28 cellular contexts compared by ENCODE assay signal in the genomic region with DNA sequence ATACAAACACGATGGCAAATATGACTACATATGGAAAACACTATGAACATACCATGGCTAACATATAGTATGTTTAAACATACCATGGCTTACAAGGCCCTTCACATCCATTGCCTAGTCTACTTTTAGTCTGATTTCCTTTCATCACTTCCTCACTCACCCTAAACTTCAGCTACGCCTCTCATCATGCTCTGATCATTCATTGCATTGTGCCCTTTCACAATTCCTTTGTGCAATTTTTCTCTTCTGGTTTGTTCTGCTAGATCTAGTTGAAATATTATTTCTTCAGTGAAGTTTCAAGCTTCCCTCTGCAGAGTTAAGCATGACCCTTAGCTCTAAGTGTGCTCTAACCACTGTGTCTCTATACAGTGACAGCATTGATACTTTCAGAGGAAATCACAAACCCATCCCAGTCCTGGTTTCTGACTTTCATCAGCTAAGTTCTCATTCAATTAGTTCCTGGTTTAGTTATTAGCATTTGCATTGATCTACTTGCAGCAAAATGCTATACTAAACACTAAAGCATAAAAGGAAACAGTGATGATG.
DNase-seq lines count a peak whose midpoint lies in the region; ATAC-seq and TF ChIP-seq lines count a peak whose summit lies in the region.
"Had no signal": no experiment of that assay in that cellular context is flagged by ENCODE, and none has a peak within 500 bp of the region (broad histone marks: within the 10 kb centered on the region; RNA-seq: fewer than 3 reads in every experiment).

No MANE protein-coding gene starts in this region.

- H3K9me3 ChIP-seq in MM.1S (replicated peaks; ENCODE audit: insufficient read depth, low read length) = no peaks in the 10 kb centered on the region
- H3K9me3 ChIP-seq: BE2C, esophagus squamous epithelium, pancreas, sigmoid colon had no signal

- TF ChIP-seq CTCF in MM.1S (IDR thresholded peaks at IDR 0.05; ENCODE audit: low read length) (no peak), CD14-positive monocyte (IDR thresholded peaks at IDR 0.05) (no peak)

- no peak overlapping the region for H3K4me2 ChIP-seq in MM.1S (ENCODE audit: low read depth, low read length)
- H3K4me2 ChIP-seq: KMS-11 had no signal

- ATAC-seq in HG02798 (IDR thresholded peaks at IDR 0.05; ENCODE audit: poor library complexity, unreplicated experiment) = peak; percentile 55
- ATAC-seq in HG03354 (IDR thresholded peaks at IDR 0.05; ENCODE audit: poor library complexity, severe bottlenecking, unreplicated experiment) = no peak
- ATAC-seq: naive thymus-derived CD8-positive, alpha-beta T cell; pancreas had no signal

- no peaks in the 10 kb centered on the region for H3K79me2 ChIP-seq in MM.1S (ENCODE audit: low read length)

- no peak overlapping the region for H3K27ac Mint-ChIP-seq in CD14-positive monocyte
- H3K27ac Mint-ChIP-seq: H9; naive thymus-derived CD8-positive, alpha-beta T cell; T-helper 1 cell treated with Interleukin-12 subunit alpha and Interleukin-12 subunit beta and Interleukin-4 antibody, amounts not matched to agents 30 μg/mL and 1 μg/mL, for 36 hours had no signal

- intact Hi-C loops in CD14-positive monocyte (cut with micrococcal nuclease) = no loop called here

- DNase-seq in SIG-M5 treated with dmso at 0.1 percent for 504 hours (lab: John Stamatoyannopoulos, UW; ENCODE audit: unreplicated experiment) = peak; percentile 73
- DNase-seq in SIG-M5 (lab: John Stamatoyannopoulos, UW) = no peak
- DNase-seq in MM.1S = no peak
- no peak for DNase-seq in cerebellar cortex (ENCODE audit: low spot score)
- DNase-seq in CD14-positive monocyte (ENCODE audit: low spot score) = no peak
- DNase-seq in glomerular visceral epithelial cell (ENCODE audit: extremely low spot score) = no peak
- DNase-seq: activated CD8-positive, alpha-beta memory T cell treated with anti-CD3 and anti-CD28 coated beads, Interleukin-2, amount 50 U/mL, for 48 hours; amniotic stem cell; BE2C; effector memory CD4-positive, alpha-beta T cell; esophagus squamous epithelium; H9; mesendoderm; naive thymus-derived CD8-positive, alpha-beta T cell; NCI-H1105 treated with DMSO at 0.1 percent for 48 hours; NCI-H2107; NCI-H524; pancreas; Right ventricle myocardium superior; sigmoid colon; stimulated activated naive CD4-positive, alpha-beta T cell; trophoblast cell; WERI-Rb-1 had no signal

- no peak overlapping the region for H2AFZ ChIP-seq in MM.1S (ENCODE audit: low read length)

- no peaks in the 10 kb centered on the region for H4K20me1 ChIP-seq in MM.1S (ENCODE audit: insufficient read depth, low read length)

- peaks cover 7% of the 10 kb centered on the region for H3K4me1 Mint-ChIP-seq in CD14-positive monocyte
- H3K4me1 Mint-ChIP-seq: central memory CD8-positive, alpha-beta T cell; naive thymus-derived CD8-positive, alpha-beta T cell had no signal

- H3F3A ChIP-seq in MM.1S (ENCODE audit: insufficient read depth, low read length) = peaks cover 3% of the 10 kb centered on the region; the same call in 1 of the 2 replicates

- peaks cover 4% of the 10 kb centered on the region in 2 donors for H3K36me3 Mint-ChIP-seq in CD14-positive monocyte
- H3K36me3 Mint-ChIP-seq: naive thymus-derived CD8-positive, alpha-beta T cell had no signal

- H3K27me3 ChIP-seq in MM.1S (replicated peaks; ENCODE audit: insufficient read depth, low read length) = no peaks in the 10 kb centered on the region
- H3K27me3 ChIP-seq: BE2C, esophagus squamous epithelium, sigmoid colon had no signal

- H3K4me3 ChIP-seq in MM.1S (ENCODE audit: low read length) = no peak overlapping the region
- H3K4me3 ChIP-seq: esophagus squamous epithelium, pancreas, sigmoid colon had no signal

- H3K9ac ChIP-seq in MM.1S (ENCODE audit: low read length) = no peak overlapping the region
- H3K9ac ChIP-seq: KMS-11 had no signal

- H3K9me3 Mint-ChIP-seq in CD14-positive monocyte = no peaks in the 10 kb centered on the region
- H3K9me3 Mint-ChIP-seq: central memory CD8-positive, alpha-beta T cell; H9; naive thymus-derived CD8-positive, alpha-beta T cell; T-helper 1 cell treated with Interleukin-12 subunit alpha and Interleukin-12 subunit beta and Interleukin-4 antibody, amounts not matched to agents 30 μg/mL and 1 μg/mL, for 36 hours had no signal

- H3K4me3 Mint-ChIP-seq in CD14-positive monocyte = no peak overlapping the region
- H3K4me3 Mint-ChIP-seq: central memory CD8-positive, alpha-beta T cell; H9; naive thymus-derived CD8-positive, alpha-beta T cell; T-helper 1 cell treated with Interleukin-12 subunit alpha and Interleukin-12 subunit beta and Interleukin-4 antibody, amounts not matched to agents 30 μg/mL and 1 μg/mL, for 36 hours had no signal

- no peaks in the 10 kb centered on the region for H3K9me2 ChIP-seq in MM.1S (replicated peaks; ENCODE audit: insufficient read depth, low read length)

- peaks cover 22% of the 10 kb centered on the region for H3K4me1 ChIP-seq in MM.1S (ENCODE audit: low read length)
- H3K4me1 ChIP-seq: BE2C, esophagus squamous epithelium, sigmoid colon had no signal

- no peaks in the 10 kb centered on the region for H3K27me3 Mint-ChIP-seq in CD14-positive monocyte (ENCODE audit: low read depth in 3 of 3)
- H3K27me3 Mint-ChIP-seq: central memory CD8-positive, alpha-beta T cell had no signal

- H3K36me3 ChIP-seq in MM.1S (replicated peaks; ENCODE audit: insufficient read depth, low read length) = no peaks in the 10 kb centered on the region
- H3K36me3 ChIP-seq: BE2C, esophagus squamous epithelium, pancreas, WERI-Rb-1 had no signal

- H3K27ac ChIP-seq in MM.1S (ENCODE audit: low read length) = peak overlapping the region; percentile 4; the same call in 1 of the 2 replicates
- H3K27ac ChIP-seq: esophagus squamous epithelium, KMS-11, pancreas, sigmoid colon, WERI-Rb-1 had no signal
